8 cellular contexts compared by ENCODE assay signal in genomic region chr1:244322791-244323521, GRCh38.
DNase-seq lines count a peak whose midpoint lies in the region; ATAC-seq and TF ChIP-seq lines count a peak whose summit lies in the region.

No MANE protein-coding gene starts in this region.

- no peaks in the 10 kb centered on the region for H3K36me3 ChIP-seq in fibroblast of lung (ENCODE audit: control insufficient read depth, insufficient read depth, low read length)
- no peaks in the 10 kb centered on the region for H3K36me3 ChIP-seq in SJCRH30

- peaks cover 10% of the 10 kb centered on the region for H3K9me3 Mint-ChIP-seq in activated CD4-positive, alpha-beta T cell treated with anti-CD3 and anti-CD28 coated beads, Interleukin-2, amount 10 ng/mL, durations not matched to agents 24 days and 14 days

- H3K9ac ChIP-seq in fibroblast of lung (ENCODE audit: insufficient read depth, low read length), result no peak overlapping the region

- no peak for TF ChIP-seq CTCF in AG10803 (conservative IDR thresholded peaks at IDR 0.05; ENCODE audit: low read length)
- TF ChIP-seq CTCF in fibroblast of lung (conservative IDR thresholded peaks at IDR 0.05 in 1 of 2, IDR thresholded peaks at IDR 0.05 in 1 of 2; ENCODE audit: low read depth in 1 of 2, low read length in 2 of 2), result no peak

- H3K27ac ChIP-seq in fibroblast of lung (ENCODE audit: insufficient read depth, low read length) (peak overlapping the region; percentile 63), SJCRH30 (no peak overlapping the region)

- H3K4me3 ChIP-seq in AG10803 (ENCODE audit: low read length), result no peak overlapping the region
- no peak overlapping the region for H3K4me3 ChIP-seq in fibroblast of lung (replicated peaks in 1 of 4; ENCODE audit: control extremely low read depth in 1 of 4, insufficient read depth in 1 of 4, low read depth in 3 of 4, low read length in 4 of 4)
- H3K4me3 ChIP-seq in SJCRH30, result no peak overlapping the region

- H3K36me3 Mint-ChIP-seq in activated CD4-positive, alpha-beta T cell treated with anti-CD3 and anti-CD28 coated beads, Interleukin-2, amount 10 ng/mL, durations not matched to agents 24 days and 14 days (ENCODE audit: low read depth), result peaks cover 10% of the 10 kb centered on the region

- peak overlapping the region; percentile 93 for H3K27ac Mint-ChIP-seq in activated CD4-positive, alpha-beta T cell treated with anti-CD3 and anti-CD28 coated beads, Interleukin-2, amount 10 ng/mL, durations not matched to agents 24 days and 14 days

- H2AFZ ChIP-seq in fibroblast of lung (ENCODE audit: low read length), result no peak overlapping the region

- intact Hi-C loops in activated CD4-positive, alpha-beta T cell treated with anti-CD3 and anti-CD28 coated beads, Interleukin-2, amount 10 ng/mL, durations not matched to agents 24 days and 14 days (cut with micrococcal nuclease), result loop anchor here (1.0 to 10.0 kb wide), 6 partner anchors 24 to 1068 kb away; partner anchors contain the start of genes CEP170, COX20 and SDCCAG8

- peak overlapping the region; percentile 51 for H3K4me2 ChIP-seq in fibroblast of lung (ENCODE audit: extremely low read depth, insufficient read depth, low read length)

- H3K9me3 ChIP-seq in fibroblast of lung (ENCODE audit: control insufficient read depth, insufficient read depth, low read depth, low read length), result no peaks in the 10 kb centered on the region
- H3K9me3 ChIP-seq in SJCRH30 (replicated peaks), result no peaks in the 10 kb centered on the region

- DNase-seq in AG10803 (ENCODE audit: low read depth), result peak; percentile 95
- DNase-seq in HS-27A (ENCODE audit: low read depth), result peak; percentile 91
- DNase-seq in activated CD4-positive, alpha-beta T cell treated with anti-CD3 and anti-CD28 coated beads, Interleukin-2, amount 10 ng/mL, durations not matched to agents 24 days and 14 days, result peak; percentile 87
- peak; percentile 96 to 98 for DNase-seq in fibroblast of lung (ENCODE audit: low read depth in 2 of 2)
- peak; percentile 93 for DNase-seq in non-pigmented ciliary epithelial cell (ENCODE audit: low read depth)
- DNase-seq in SJCRH30, result no peak

- no peaks in the 10 kb centered on the region for H3K27me3 Mint-ChIP-seq in activated CD4-positive, alpha-beta T cell treated with anti-CD3 and anti-CD28 coated beads, Interleukin-2, amount 10 ng/mL, durations not matched to agents 24 days and 14 days

- H3K4me3 Mint-ChIP-seq in activated CD4-positive, alpha-beta T cell treated with anti-CD3 and anti-CD28 coated beads, Interleukin-2, amount 10 ng/mL, durations not matched to agents 24 days and 14 days, result peak overlapping the region; percentile 75

- H3K27me3 ChIP-seq in fibroblast of lung (ENCODE audit: control insufficient read depth, insufficient read depth, low read length) (no peaks in the 10 kb centered on the region), SJCRH30 (no peaks in the 10 kb centered on the region)

- peaks cover 5% of the 10 kb centered on the region for H3K4me1 ChIP-seq in fibroblast of lung (ENCODE audit: control insufficient read depth, extremely low read depth, insufficient read depth, low read length)
- H3K4me1 ChIP-seq in SJCRH30, result peaks cover 3% of the 10 kb centered on the region

- H3K79me2 ChIP-seq in fibroblast of lung (ENCODE audit: control insufficient read depth, insufficient read depth, low read length), result no peaks in the 10 kb centered on the region

- H4K20me1 ChIP-seq in fibroblast of lung (ENCODE audit: control insufficient read depth, extremely low read depth, insufficient read depth, low read length), result no peaks in the 10 kb centered on the region

- H3K4me1 Mint-ChIP-seq in activated CD4-positive, alpha-beta T cell treated with anti-CD3 and anti-CD28 coated beads, Interleukin-2, amount 10 ng/mL, durations not matched to agents 24 days and 14 days, result peaks cover 56% of the 10 kb centered on the region

- ATAC-seq in GM18502 (IDR thresholded peaks at IDR 0.05; ENCODE audit: poor library complexity, unreplicated experiment) (no peak), GM18511 (IDR thresholded peaks at IDR 0.05; ENCODE audit: unreplicated experiment) (no peak)

Comparison
In these comparisons a context has a peak if more than half of its experiments do, and no peak if none do; other contexts are left out.
1. DNase-seq: peak in AG10803 (single experiment), HS-27A (single experiment), activated CD4-positive, alpha-beta T cell treated with anti-CD3 and anti-CD28 coated beads, Interleukin-2, amount 10 ng/mL, durations not matched to agents 24 days and 14 days (single experiment), fibroblast of lung (2 of 2) and non-pigmented ciliary epithelial cell (single experiment); none in SJCRH30 (0 of 2).